Comparison of ENCODE assay signal across 15 cellular contexts in genomic region chr14:32129124-32129523, GRCh38. TPM values are rescaled to one million over a fixed set of nuclear protein-coding genes. Genes with fewer than 3 reads are reported as not detected.
DNase-seq lines count a peak whose midpoint lies in the region; ATAC-seq and TF ChIP-seq lines count a peak whose summit lies in the region.
"Had no signal": no experiment of that assay in that cellular context is flagged by ENCODE, and none has a peak within 500 bp of the region (broad histone marks: within the 10 kb centered on the region; RNA-seq: fewer than 3 reads in every experiment).

No MANE protein-coding gene starts in this region.

- intact Hi-C loops in Calu3 (cut with micrococcal nuclease; ENCODE audit: unreplicated experiment), result loop anchor here (1.0 kb wide), 1 partner anchor 72 kb away; no protein-coding TSS in a partner anchor
- intact Hi-C loops in esophagus muscularis mucosa (cut with DNase I), result no loop called here
- intact Hi-C loops in natural killer cell (cut with micrococcal nuclease), result no loop called here

- H3K36me3 Mint-ChIP-seq in Calu3 (ENCODE audit: insufficient read depth, unreplicated experiment) (peaks cover 42% of the 10 kb centered on the region), natural killer cell (no peaks in the 10 kb centered on the region)

- peaks cover 8% of the 10 kb centered on the region for H3K9me3 Mint-ChIP-seq in Calu3 (ENCODE audit: low read depth, unreplicated experiment)
- H3K9me3 Mint-ChIP-seq in natural killer cell, result no peaks in the 10 kb centered on the region

- peak overlapping the region; percentile 24 for H3K4me2 ChIP-seq in osteoblast (ENCODE audit: insufficient read depth, low read length)
- H3K4me2 ChIP-seq: BLaER1 had no signal

- TF ChIP-seq POLR2A in esophagus muscularis mucosa (IDR thresholded peaks at IDR 0.05; ENCODE audit: low read depth), result no peak

- H3K9me3 ChIP-seq in esophagus muscularis mucosa (no peaks in the 10 kb centered on the region), osteoblast (ENCODE audit: low read depth, low read length) (no peaks in the 10 kb centered on the region)

- H3K4me1 ChIP-seq in esophagus muscularis mucosa (peaks cover 18 to 30% (median 28%) of the 10 kb centered on the region in 4 donors), osteoblast (ENCODE audit: insufficient read depth, low read length) (peaks cover 11% of the 10 kb centered on the region)
- H3K4me1 ChIP-seq: BLaER1 had no signal

- H3K27ac Mint-ChIP-seq in Calu3 (ENCODE audit: unreplicated experiment) (peak overlapping the region; percentile 77), natural killer cell (no peak overlapping the region)
- H3K27ac Mint-ChIP-seq: T-helper 17 cell had no signal

- BruUV-seq in Calu3 (replicated peaks; lab: Mats Ljungman, UMichigan), result no TSS peak

- TF ChIP-seq CTCF in Calu3 (IDR thresholded peaks at IDR 0.05; ENCODE audit: unreplicated experiment), result no peak
- no peak for TF ChIP-seq CTCF in esophagus muscularis mucosa (IDR thresholded peaks at IDR 0.05)
- no peak for TF ChIP-seq CTCF in osteoblast (IDR thresholded peaks at IDR 0.05; ENCODE audit: extremely low read depth, low read depth, low read length)
- TF ChIP-seq CTCF in natural killer cell (IDR thresholded peaks at IDR 0.05), result no peak

- H4K20me1 ChIP-seq in osteoblast (ENCODE audit: insufficient read depth, low read length), result peaks cover 26% of the 10 kb centered on the region
- H4K20me1 ChIP-seq: BLaER1 had no signal

- no peaks in the 10 kb centered on the region for H3K27me3 ChIP-seq in esophagus muscularis mucosa
- H3K27me3 ChIP-seq in osteoblast (ENCODE audit: insufficient read depth, low read length), result no peaks in the 10 kb centered on the region
- H3K27me3 ChIP-seq: BLaER1 had no signal

- H3K36me3 ChIP-seq in esophagus muscularis mucosa, result peaks cover 0 to 19% (median 13%) of the 10 kb centered on the region in 4 donors
- H3K36me3 ChIP-seq in osteoblast (ENCODE audit: insufficient read depth, low read length), result no peaks in the 10 kb centered on the region

- CTCF ChIA-PET in Calu3 (lab: Charles Lee), result no interaction called here

- TF ChIP-seq EP300 in esophagus muscularis mucosa (IDR thresholded peaks at IDR 0.05), result no peak

- H3K4me3 Mint-ChIP-seq in Calu3 (ENCODE audit: low read depth, unreplicated experiment), result peak overlapping the region; percentile 60
- H3K4me3 Mint-ChIP-seq in natural killer cell, result no peak overlapping the region

- WGBS in esophagus muscularis mucosa, result 42% methylated on average over 2 of the region's 2 CpGs

- H2AFZ ChIP-seq in osteoblast (ENCODE audit: low read length), result no peak overlapping the region

- peaks cover 47% of the 10 kb centered on the region for H3K4me1 Mint-ChIP-seq in Calu3 (ENCODE audit: low read depth, unreplicated experiment)
- peaks cover 5 to 18% of the 10 kb centered on the region in 2 donors for H3K4me1 Mint-ChIP-seq in natural killer cell

- H3K27me3 Mint-ChIP-seq in Calu3 (ENCODE audit: unreplicated experiment), result no peaks in the 10 kb centered on the region
- H3K27me3 Mint-ChIP-seq in natural killer cell (ENCODE audit: low read depth in 2 of 2), result no peaks in the 10 kb centered on the region
- H3K27me3 Mint-ChIP-seq: T-helper 17 cell had no signal

- ATAC-seq in natural killer cell (no peak), GM21576 (IDR thresholded peaks at IDR 0.05; ENCODE audit: unreplicated experiment) (no peak)
- ATAC-seq: sciatic nerve, T-helper 17 cell had no signal

- DNase-seq in Calu3, result no peak
- DNase-seq in RPMI7951 (ENCODE audit: low read depth), result peak; percentile 29
- no peak for DNase-seq in esophagus muscularis mucosa (ENCODE audit: extremely low spot score)
- DNase-seq in osteoblast (ENCODE audit: insufficient read length, low spot score, missing footprints), result peak; percentile 58
- DNase-seq in natural killer cell, result no peak
- DNase-seq in NCI-H1417 treated with DMSO at 0.1 percent for 48 hours (lab: John Stamatoyannopoulos, UW), result no peak
- DNase-seq in NCI-H748 treated with DMSO at 0.1 percent for 48 hours (lab: John Stamatoyannopoulos, UW), result no peak
- DNase-seq: activated CD4-positive, alpha-beta T cell treated with anti-CD3 and anti-CD28 coated beads, Interleukin-2, amount 50 U/mL, for 4 hours; activated naive CD4-positive, alpha-beta T cell; cortex of kidney; NCI-H187; T-helper 17 cell had no signal

- H3K4me3 ChIP-seq in esophagus muscularis mucosa (no peak overlapping the region), osteoblast (ENCODE audit: insufficient read depth, low read length) (no peak overlapping the region)
- H3K4me3 ChIP-seq: BLaER1 had no signal

- peaks cover 55% of the 10 kb centered on the region for H3K79me2 ChIP-seq in osteoblast (ENCODE audit: insufficient read depth, low read length)

- peak overlapping the region; percentile 45 to 61 (median 52) for H3K27ac ChIP-seq in esophagus muscularis mucosa (replicated peaks in 1 of 4)
- peak overlapping the region; percentile 56 for H3K27ac ChIP-seq in osteoblast (ENCODE audit: low read depth, low read length)
- H3K27ac ChIP-seq: BLaER1 had no signal

RNA-seq across cellular contexts. Expression of gene ARHGAP5, which starts 52.0 kb away (rescaled TPM):
- total RNA-seq in Calu3 (2022) (113 and 132 TPM in 2 replicates), esophagus muscularis mucosa (100 to 1,000 TPM; 171 to 223 (median 196) TPM), osteoblast (85.7 and 88.7 TPM in 2 replicates), natural killer cell (10 to 100 TPM; 31.5 to 45.8 (median 41.1) TPM)
- total RNA-seq in RPMI7951 (2014; rRNA removed; shearing (Covaris generic)), result 52.5 and 66.9 TPM in 2 replicates

Comparison
In these comparisons a context has a peak if more than half of its experiments do, and no peak if none do; other contexts are left out.
1. DNase-seq: peak in RPMI7951 (single experiment) and osteoblast (single experiment); none in Calu3 (single experiment), esophagus muscularis mucosa (single experiment), natural killer cell (single experiment), NCI-H1417 treated with DMSO at 0.1 percent for 48 hours (single experiment) and NCI-H748 treated with DMSO at 0.1 percent for 48 hours (single experiment).